In the genomic region with DNA sequence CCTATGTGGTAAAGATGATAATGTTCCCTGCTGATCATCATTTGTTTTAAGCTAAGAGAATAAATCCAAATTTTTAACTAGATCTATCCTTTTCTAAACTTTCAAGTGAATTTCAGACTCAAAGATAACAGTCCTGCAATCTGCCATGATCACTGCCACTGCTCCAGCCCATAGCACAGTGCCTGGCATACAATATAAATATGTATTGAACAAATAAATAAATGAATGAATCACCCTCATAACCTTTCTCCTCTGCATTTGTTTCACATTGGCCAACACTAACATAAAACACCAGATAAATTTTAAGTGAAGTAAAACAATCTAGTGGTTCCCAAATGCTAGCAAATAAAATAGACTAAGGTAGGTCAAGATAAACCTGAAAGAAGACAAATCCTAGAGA, we compare ENCODE assay signal across 18 cellular contexts.
"Had no signal": no experiment of that assay in that cellular context is flagged by ENCODE, and none has a peak within 500 bp of the region (broad histone marks: within the 10 kb centered on the region; RNA-seq: fewer than 3 reads in every experiment).

No MANE protein-coding gene starts in this region.

- H3K27me3 ChIP-seq: pancreas, right atrium auricular region, tibial artery had no signal

- H3K27ac Mint-ChIP-seq: activated naive CD8-positive, alpha-beta T cell; natural killer cell treated with Interleukin-12 subunit alpha and Interleukin-12 subunit beta and Interleukin-15 and Interleukin-18, amount 100 ng/mL, for 72 hours; T-cell; T-helper 2 cell treated with Interferon-gamma antibody and Interleukin-4, amounts not matched to agents 5 μg/mL and 100 μg/mL, for 36 hours had no signal

- H3K9me3 Mint-ChIP-seq: natural killer cell treated with Interleukin-12 subunit alpha and Interleukin-12 subunit beta and Interleukin-15 and Interleukin-18, amount 100 ng/mL, for 72 hours; T-cell; T-helper 2 cell treated with Interferon-gamma antibody and Interleukin-4, amounts not matched to agents 5 μg/mL and 100 μg/mL, for 36 hours had no signal

- H3K4me3 ChIP-seq: pancreas, psoas muscle, right atrium auricular region, tibial artery had no signal

- H3K36me3 ChIP-seq: pancreas, right atrium auricular region, tibial artery had no signal

- DNase-seq: activated CD4-positive, alpha-beta T cell treated with anti-CD3 and anti-CD28 coated beads for 1 hour; activated T-cell treated with anti-CD3 and anti-CD28 coated beads, Interleukin-2, amount 50 U/mL, for 1 hour; glutamatergic neuron; hippocampal formation; left ventricle myocardium superior; mammary epithelial cell; pancreas; psoas muscle; stimulated activated CD4-positive, alpha-beta T cell treated with anti-CD3 and anti-CD28 coated beads, Interleukin-4, amount 100 ng/mL, for 24 hours; stimulated activated naive CD8-positive, alpha-beta T cell treated with anti-CD3 and anti-CD28 coated beads, Interleukin-15, Interleukin-2, amounts not matched to agents 100 U/mL and 50 U/mL, for 24 hours; substantia nigra; T-cell; tibial artery had no signal

- H3K4me1 ChIP-seq: pancreas, psoas muscle, right atrium auricular region had no signal

- H3K4me3 Mint-ChIP-seq: activated naive CD8-positive, alpha-beta T cell; natural killer cell treated with Interleukin-12 subunit alpha and Interleukin-12 subunit beta and Interleukin-15 and Interleukin-18, amount 100 ng/mL, for 72 hours; T-cell; T-helper 2 cell treated with Interferon-gamma antibody and Interleukin-4, amounts not matched to agents 5 μg/mL and 100 μg/mL, for 36 hours had no signal

- H3K36me3 Mint-ChIP-seq: activated naive CD8-positive, alpha-beta T cell; natural killer cell treated with Interleukin-12 subunit alpha and Interleukin-12 subunit beta and Interleukin-15 and Interleukin-18, amount 100 ng/mL, for 72 hours; T-cell had no signal

- H3K27me3 Mint-ChIP-seq: activated naive CD8-positive, alpha-beta T cell; natural killer cell treated with Interleukin-12 subunit alpha and Interleukin-12 subunit beta and Interleukin-15 and Interleukin-18, amount 100 ng/mL, for 72 hours; T-cell had no signal

- H3K9me3 ChIP-seq: pancreas, psoas muscle, right atrium auricular region, tibial artery had no signal

- H3K4me1 Mint-ChIP-seq: T-cell had no signal

- H3K27ac ChIP-seq: epithelial cell of prostate, pancreas, psoas muscle, right atrium auricular region, tibial artery had no signal
